25 cellular contexts compared by ENCODE assay signal in the genomic region with DNA sequence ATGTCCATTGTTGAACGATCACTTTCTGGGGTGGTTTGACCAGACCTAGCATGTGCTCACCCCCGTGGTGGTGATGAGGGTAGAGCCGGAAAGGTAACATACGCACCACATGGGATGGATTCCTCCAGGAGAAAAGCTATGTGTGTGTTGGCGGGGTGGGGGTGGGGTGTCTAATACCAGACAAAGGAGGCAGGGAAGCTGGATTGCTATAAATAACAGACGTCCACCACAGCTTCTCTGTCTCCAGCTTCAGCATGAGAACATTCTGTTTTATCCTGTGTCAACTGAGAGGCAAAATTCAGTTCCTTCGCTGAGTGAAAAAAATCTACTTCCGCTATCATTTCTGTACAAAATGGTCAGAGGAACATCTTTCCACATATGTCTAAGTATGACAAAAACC.
"Had no signal": no experiment of that assay in that cellular context is flagged by ENCODE, and none has a peak within 500 bp of the region (broad histone marks: within the 10 kb centered on the region; RNA-seq: fewer than 3 reads in every experiment).

No MANE protein-coding gene starts in this region.

- FAIRE-seq: colon, islet of Langerhans had no signal

- H3K27ac ChIP-seq: neural progenitor cell, parathyroid adenoma, psoas muscle, sigmoid colon, testis, tibial nerve, upper lobe of right lung, vagina had no signal

- H3K27ac Mint-ChIP-seq: dendritic cell treated with granulocyte-macrophage colony-stimulating factor and Interleukin-4, amounts not matched to agents 40 ng/mL and 50 ng/mL, for 4 days; effector memory CD8-positive, alpha-beta T cell; neural progenitor cell; stimulated activated naive B cell treated with anti-CD40 and anti-IgM and Interleukin-4, amounts not matched to agents 10 μg/mL and 1 μg/mL and 100 μg/mL, for 72 hours; stimulated activated naive CD8-positive, alpha-beta T cell treated with anti-CD3 and anti-CD28 coated beads, Interleukin-15, amount 100 ng/mL, for 72 hours had no signal

- H3K4me3 ChIP-seq: mucosa of descending colon, neural progenitor cell, psoas muscle, sigmoid colon, skin epidermis, testis, tibial nerve, upper lobe of right lung, vagina had no signal

- ATAC-seq: effector memory CD8-positive, alpha-beta T cell; mucosa of descending colon; natural killer cell treated with Interleukin-12 subunit alpha and Interleukin-12 subunit beta and Interleukin-15 and Interleukin-18, amount 100 ng/mL, for 72 hours; psoas muscle; stimulated activated naive B cell treated with anti-CD40 and anti-IgM and Interleukin-4, amounts not matched to agents 10 μg/mL and 1 μg/mL and 100 μg/mL, for 72 hours; stimulated activated naive CD8-positive, alpha-beta T cell treated with anti-CD3 and anti-CD28 coated beads, Interleukin-15, amount 100 ng/mL, for 72 hours; upper lobe of right lung had no signal

- H3K27me3 Mint-ChIP-seq: dendritic cell treated with granulocyte-macrophage colony-stimulating factor and Interleukin-4, amounts not matched to agents 40 ng/mL and 50 ng/mL, for 4 days had no signal

- H3K36me3 ChIP-seq: neural progenitor cell, sigmoid colon, tibial nerve, upper lobe of right lung, vagina had no signal

- H3K9ac ChIP-seq: neural progenitor cell, parathyroid adenoma had no signal

- H3K9me3 ChIP-seq: mucosa of descending colon, psoas muscle, sigmoid colon, testis, tibial nerve, upper lobe of right lung, vagina had no signal

- H3K27me3 ChIP-seq: neural progenitor cell, sigmoid colon, testis, tibial nerve, upper lobe of right lung, vagina had no signal

- H3K4me1 Mint-ChIP-seq: stimulated activated naive B cell treated with anti-CD40 and anti-IgM and Interleukin-4, amounts not matched to agents 10 μg/mL and 1 μg/mL and 100 μg/mL, for 72 hours; stimulated activated naive CD8-positive, alpha-beta T cell treated with anti-CD3 and anti-CD28 coated beads, Interleukin-15, amount 100 ng/mL, for 72 hours had no signal

- H3K9me3 Mint-ChIP-seq: dendritic cell treated with granulocyte-macrophage colony-stimulating factor and Interleukin-4, amounts not matched to agents 40 ng/mL and 50 ng/mL, for 4 days; effector memory CD8-positive, alpha-beta T cell; natural killer cell treated with Interleukin-12 subunit alpha and Interleukin-12 subunit beta and Interleukin-15 and Interleukin-18, amount 100 ng/mL, for 72 hours; stimulated activated naive CD8-positive, alpha-beta T cell treated with anti-CD3 and anti-CD28 coated beads, Interleukin-15, amount 100 ng/mL, for 72 hours had no signal

- H3K36me3 Mint-ChIP-seq: natural killer cell treated with Interleukin-12 subunit alpha and Interleukin-12 subunit beta and Interleukin-15 and Interleukin-18, amount 100 ng/mL, for 72 hours had no signal

- H3K4me2 ChIP-seq: neural progenitor cell had no signal

- H2AFZ ChIP-seq: neural progenitor cell, parathyroid adenoma had no signal

- H3K4me3 Mint-ChIP-seq: dendritic cell treated with granulocyte-macrophage colony-stimulating factor and Interleukin-4, amounts not matched to agents 40 ng/mL and 50 ng/mL, for 4 days; effector memory CD8-positive, alpha-beta T cell; neural progenitor cell; stimulated activated naive B cell treated with anti-CD40 and anti-IgM and Interleukin-4, amounts not matched to agents 10 μg/mL and 1 μg/mL and 100 μg/mL, for 72 hours; stimulated activated naive CD8-positive, alpha-beta T cell treated with anti-CD3 and anti-CD28 coated beads, Interleukin-15, amount 100 ng/mL, for 72 hours had no signal

- DNase-seq: cerebellar nuclear complex; effector memory CD8-positive, alpha-beta T cell; foreskin melanocyte; head of caudate nucleus; hypothalamus; mucosa of descending colon; nucleus accumbens; psoas muscle; retina; sigmoid colon; stimulated activated CD4-positive, alpha-beta T cell treated with anti-CD3 and anti-CD28 coated beads, Interleukin-2, amount 100 ng/mL, for 24 hours; stimulated activated CD4-positive, alpha-beta T cell treated with anti-CD3 and anti-CD28 coated beads, Interleukin-4, amount 100 ng/mL, for 4 hours; stimulated activated naive B cell treated with anti-CD40 and anti-IgM and Interleukin-4, amounts not matched to agents 10 μg/mL and 1 μg/mL and 100 μg/mL, for 72 hours; stimulated activated naive CD8-positive, alpha-beta T cell treated with anti-CD3 and anti-CD28 coated beads, Interleukin-15, amount 100 ng/mL, for 72 hours; testis; upper lobe of right lung had no signal

- H3K4me1 ChIP-seq: parathyroid adenoma, psoas muscle, sigmoid colon, testis, upper lobe of right lung, vagina had no signal

- H3K79me2 ChIP-seq: parathyroid adenoma had no signal
